27 cellular contexts compared by ENCODE assay signal in genomic region chr5:52148679-52149078, GRCh38.
"Had no signal": no experiment of that assay in that cellular context is flagged by ENCODE, and none has a peak within 500 bp of the region (broad histone marks: within the 10 kb centered on the region; RNA-seq: fewer than 3 reads in every experiment).

No MANE protein-coding gene starts in this region.

- H3K27me3 ChIP-seq: adrenal gland, ascending aorta, brain microvascular endothelial cell, sigmoid colon, transverse colon had no signal

- ATAC-seq: activated CD4-positive, alpha-beta T cell treated with anti-CD3 and anti-CD28 coated beads for 36 hours; activated T-helper 17 cell treated with anti-CD3 and anti-CD28 coated beads, Interleukin-2, amount 50 U/mL, for 72 hours; left lobe of liver; lower lobe of right lung; stimulated activated naive B cell treated with anti-CD40 and anti-IgM and Interleukin-4, amounts not matched to agents 10 μg/mL and 1 μg/mL and 100 μg/mL, for 72 hours had no signal

- H3K36me3 ChIP-seq: adrenal gland, ascending aorta, brain microvascular endothelial cell, lower lobe of right lung, sigmoid colon, transverse colon had no signal

- H3K4me2 ChIP-seq: smooth muscle cell had no signal

- H3K9me3 ChIP-seq: adrenal gland, ascending aorta, lower lobe of right lung, sigmoid colon, transverse colon had no signal

- H3K27ac ChIP-seq: adrenal gland, ascending aorta, brain microvascular endothelial cell, lower lobe of right lung, sigmoid colon, transverse colon had no signal

- H3K4me1 ChIP-seq: adrenal gland, ascending aorta, lower lobe of right lung, sigmoid colon, transverse colon had no signal

- H3K4me3 ChIP-seq: adrenal gland, ascending aorta, lower lobe of right lung, sigmoid colon, smooth muscle cell, transverse colon had no signal

- DNase-seq: activated B cell treated with CpG ODN at 0.5 μM for 24 hours; activated CD4-positive, alpha-beta T cell treated with anti-CD3 and anti-CD28 coated beads for 36 hours; activated CD4-positive, alpha-beta T cell treated with anti-CD3 and anti-CD28 coated beads, Interleukin-2, amount 50 U/mL, for 4 hours; activated CD8-positive, alpha-beta memory T cell treated with anti-CD3 and anti-CD28 coated beads for 24 hours; activated CD8-positive, alpha-beta memory T cell treated with anti-CD3 and anti-CD28 coated beads, Interleukin-2, amount 50 U/mL, for 4 hours; activated naive CD4-positive, alpha-beta T cell; activated T-cell treated with anti-CD3 and anti-CD28 coated beads, Interleukin-2, amount 50 U/mL, for 24 hours; adrenal gland; brain microvascular endothelial cell; caudate nucleus; dermis blood vessel endothelial cell; effector CD8-positive, alpha-beta T cell; erythroblast; foreskin fibroblast; lower lobe of right lung; mesendoderm; naive B cell; sigmoid colon; stimulated activated CD4-positive, alpha-beta T cell treated with anti-CD3 and anti-CD28 coated beads, Interleukin-2, amount 100 ng/mL, for 48 hours; stimulated activated CD8-positive, alpha-beta memory T cell treated with anti-CD3 and anti-CD28 coated beads, Interleukin-4, amount 100 ng/mL, for 48 hours; stimulated activated naive B cell treated with anti-CD40 and anti-IgM and Interleukin-4, amounts not matched to agents 10 μg/mL and 1 μg/mL and 100 μg/mL, for 72 hours; T-helper 9 cell; transverse colon had no signal
